Comparison of ENCODE assay signal across 23 cellular contexts in genomic region chr18:69703461-69703860, GRCh38.
DNase-seq lines count a peak whose midpoint lies in the region; ATAC-seq and TF ChIP-seq lines count a peak whose summit lies in the region.
"Had no signal": no experiment of that assay in that cellular context is flagged by ENCODE, and none has a peak within 500 bp of the region (broad histone marks: within the 10 kb centered on the region; RNA-seq: fewer than 3 reads in every experiment).

No MANE protein-coding gene starts in this region.

- DNase-seq in RWPE2 (ENCODE audit: low spot score) (no peak), mammary epithelial cell (peak; percentile 63), epithelial cell of esophagus (ENCODE audit: low read depth) (peak; percentile 60)
- DNase-seq: 8988T; ACHN; BE2C; C1 segment of cervical spinal cord; CD4-positive, alpha-beta memory T cell; CD4-positive, CD25-positive, alpha-beta regulatory T cell; CD8-positive, alpha-beta memory T cell; COR-L47; DMS 273 treated with DMSO at 0.1 percent for 48 hours; DMS153; DMS53; DMS79; DND-41; EL; GDM1 had no signal

- in situ Hi-C loops in mammary epithelial cell (cut with MboI; ENCODE audit: low sequenced_read_pairs in 2 of 2) = no loop called here

- H3K9ac ChIP-seq in mammary epithelial cell (ENCODE audit: insufficient read depth, low read length) = no peak overlapping the region
- H3K9ac ChIP-seq: BLaER1 had no signal

- H3K4me1 ChIP-seq in RWPE2 (ENCODE audit: insufficient read depth, poor library complexity, severe bottlenecking) (no peaks in the 10 kb centered on the region), mammary epithelial cell (ENCODE audit: insufficient read depth, low read length) (no peaks in the 10 kb centered on the region)
- H3K4me1 ChIP-seq: BE2C, BLaER1 had no signal

- H3K27me3 ChIP-seq in RWPE2 (ENCODE audit: insufficient read depth, poor library complexity, severe bottlenecking) (no peaks in the 10 kb centered on the region), mammary epithelial cell (ENCODE audit: insufficient read depth, low read length) (no peaks in the 10 kb centered on the region)
- H3K27me3 ChIP-seq: BE2C, BLaER1 had no signal

- H3K4me3 ChIP-seq in RWPE2 (ENCODE audit: severe bottlenecking) (no peak overlapping the region), mammary epithelial cell (replicated peaks in 1 of 3; ENCODE audit: insufficient read depth in 1 of 3, low read depth in 2 of 3, low read length in 3 of 3) (no peak overlapping the region), epithelial cell of esophagus (ENCODE audit: low read length) (no peak overlapping the region)
- H3K4me3 ChIP-seq: BLaER1, GM12878 had no signal

- H3K27ac ChIP-seq in RWPE2 (ENCODE audit: poor library complexity, severe bottlenecking) (no peak overlapping the region), mammary epithelial cell (ENCODE audit: insufficient read depth, low read depth, low read length) (no peak overlapping the region)
- H3K27ac ChIP-seq: BLaER1 had no signal

- CTCF ChIA-PET in mammary epithelial cell (lab: Charles Lee; ENCODE audit: low non-redundant PET) = interaction anchor here (0.6 kb wide), 1 partner anchor 406 kb away, joined by 3 read pairs; no protein-coding TSS in a partner anchor

- H4K20me1 ChIP-seq in mammary epithelial cell (ENCODE audit: insufficient read depth, low read length) = no peaks in the 10 kb centered on the region
- H4K20me1 ChIP-seq: BLaER1 had no signal

- intact Hi-C loops in mammary epithelial cell (cut with micrococcal nuclease) = no loop called here

- BruUV-seq in mammary epithelial cell (replicated peaks; lab: Mats Ljungman, UMichigan) = no TSS peak

- no peak overlapping the region for H2AFZ ChIP-seq in mammary epithelial cell (ENCODE audit: low read depth, low read length)

- ATAC-seq in RWPE2 (ENCODE audit: low read depth) (peak; percentile 41; the same call in 1 of the 3 replicates), GM21825 (IDR thresholded peaks at IDR 0.05; ENCODE audit: unreplicated experiment) (no peak), HG03342 (IDR thresholded peaks at IDR 0.05; ENCODE audit: unreplicated experiment) (no peak), HG02852 (IDR thresholded peaks at IDR 0.05; ENCODE audit: unreplicated experiment) (no peak)
- ATAC-seq: GM12878 had no signal

- dilution Hi-C loops in mammary epithelial cell (cut with HindIII; ENCODE audit: low sequenced_read_pairs) = no loop called here

- H3K9me3 ChIP-seq in RWPE2 (ENCODE audit: severe bottlenecking) = peaks cover 3% of the 10 kb centered on the region
- H3K9me3 ChIP-seq in mammary epithelial cell (replicated peaks; ENCODE audit: insufficient read depth, low read length) = no peaks in the 10 kb centered on the region
- H3K9me3 ChIP-seq: BE2C, BLaER1 had no signal

- H3K79me2 ChIP-seq in mammary epithelial cell (ENCODE audit: insufficient read depth, low read length) = no peaks in the 10 kb centered on the region

- no peak overlapping the region for H3K4me2 ChIP-seq in mammary epithelial cell (ENCODE audit: insufficient read depth, low read depth, low read length)
- H3K4me2 ChIP-seq: BLaER1 had no signal

- H3K36me3 ChIP-seq in RWPE2 (ENCODE audit: low read depth) (no peaks in the 10 kb centered on the region), mammary epithelial cell (ENCODE audit: insufficient read depth, low read length) (no peaks in the 10 kb centered on the region)
- H3K36me3 ChIP-seq: BE2C, BLaER1 had no signal

- TF ChIP-seq CTCF in RWPE2 (IDR thresholded peaks at IDR 0.05; ENCODE audit: poor library complexity, severe bottlenecking) (no peak), mammary epithelial cell (conservative IDR thresholded peaks at IDR 0.05 in 1 of 2, IDR thresholded peaks at IDR 0.05 in 1 of 2; ENCODE audit: extremely low read depth in 1 of 2, insufficient read depth in 1 of 2, low read depth in 1 of 2, low read length in 2 of 2) (no peak), epithelial cell of esophagus (IDR thresholded peaks at IDR 0.05; ENCODE audit: insufficient read depth, low read depth, low read length, missing control alignments) (no peak)
